Comparison of ENCODE assay signal across 18 cellular contexts in the genomic region with DNA sequence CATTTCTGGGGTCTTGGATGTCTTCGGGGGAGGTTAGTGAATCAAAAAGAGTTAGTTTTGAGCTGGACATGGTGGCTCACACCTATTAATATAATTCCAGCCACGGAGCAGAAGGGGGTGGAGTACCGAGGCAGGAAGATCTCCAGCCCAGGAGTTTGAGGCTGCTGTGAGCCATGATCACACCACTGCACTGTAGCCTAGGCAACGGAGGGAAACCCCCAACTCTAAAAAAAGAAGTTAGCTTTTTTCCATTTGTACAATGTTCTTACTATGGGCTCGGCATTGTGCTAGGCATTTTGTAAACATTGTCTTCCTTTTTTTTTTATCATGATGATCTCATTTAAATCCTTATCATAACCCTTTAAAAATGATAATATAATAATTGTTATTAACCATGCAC. TPM values are rescaled to one million over a fixed set of nuclear protein-coding genes. Genes with fewer than 3 reads are reported as not detected.
DNase-seq lines count a peak whose midpoint lies in the region; ATAC-seq and TF ChIP-seq lines count a peak whose summit lies in the region.
"Had no signal": no experiment of that assay in that cellular context is flagged by ENCODE, and none has a peak within 500 bp of the region (broad histone marks: within the 10 kb centered on the region; RNA-seq: fewer than 3 reads in every experiment).

No MANE protein-coding gene starts in this region.

- H3K4me1 ChIP-seq in DOHH2 (ENCODE audit: control insufficient read depth, low read length), result peaks cover 15% of the 10 kb centered on the region
- H3K4me1 ChIP-seq in CD8-positive, alpha-beta T cell (ENCODE audit: insufficient read depth, low read length), result no peaks in the 10 kb centered on the region

- no peaks in the 10 kb centered on the region for H3K9me3 ChIP-seq in DOHH2 (ENCODE audit: control insufficient read depth, insufficient read depth, low read length)
- H3K9me3 ChIP-seq in CD8-positive, alpha-beta T cell (ENCODE audit: low read length), result no peaks in the 10 kb centered on the region
- H3K9me3 ChIP-seq: SJCRH30 had no signal

- H3K4me2 ChIP-seq in DOHH2 (ENCODE audit: low read length), result peak overlapping the region; percentile 37

- peaks cover 4% of the 10 kb centered on the region for H3K4me1 Mint-ChIP-seq in CD8-positive, alpha-beta T cell (ENCODE audit: low read depth)

- H3K9me3 Mint-ChIP-seq in CD8-positive, alpha-beta T cell, result no peaks in the 10 kb centered on the region
- H3K9me3 Mint-ChIP-seq: H9 had no signal

- H3K79me2 ChIP-seq in DOHH2 (ENCODE audit: control insufficient read depth, low read length), result no peaks in the 10 kb centered on the region

- H3K36me3 ChIP-seq in DOHH2 (ENCODE audit: control insufficient read depth, low read length) (no peaks in the 10 kb centered on the region), brain microvascular endothelial cell (replicated peaks) (no peaks in the 10 kb centered on the region)
- no peaks in the 10 kb centered on the region for H3K36me3 ChIP-seq in CD8-positive, alpha-beta T cell (ENCODE audit: insufficient read depth, low read length)
- H3K36me3 ChIP-seq: cardiac muscle cell, SJCRH30 had no signal

- CTCF ChIA-PET in CD8-positive, alpha-beta T cell (lab: Charles Lee), result no interaction called here

- in situ Hi-C loops in brain microvascular endothelial cell (cut with HindIII; ENCODE audit: low pct_ligation_motif_present, low sequenced_read_pairs), result no loop called here

- no peaks in the 10 kb centered on the region for H4K20me1 ChIP-seq in DOHH2 (ENCODE audit: control insufficient read depth, insufficient read depth, low read depth, low read length)

- H3K36me3 Mint-ChIP-seq in CD8-positive, alpha-beta T cell, result no peaks in the 10 kb centered on the region
- H3K36me3 Mint-ChIP-seq: IgD-negative memory B cell had no signal

- H3F3A ChIP-seq in DOHH2 (ENCODE audit: control insufficient read depth, insufficient read depth), result no peaks in the 10 kb centered on the region

- TF ChIP-seq CTCF in DOHH2 (IDR thresholded peaks at IDR 0.05; ENCODE audit: low read depth, low read length, poor library complexity, severe bottlenecking), result no peak
- no peak for TF ChIP-seq CTCF in brain microvascular endothelial cell (IDR thresholded peaks at IDR 0.05; ENCODE audit: low read depth, low read length, missing control alignments)
- TF ChIP-seq CTCF in CD8-positive, alpha-beta T cell (IDR thresholded peaks at IDR 0.05), result no peak

- intact Hi-C loops in CD8-positive, alpha-beta T cell (cut with DNase I, micrococcal nuclease), result loop anchor here in 1 of 2 experiments (5.0 kb wide), 1 partner anchor 274 kb away; no protein-coding TSS in a partner anchor

- DNase-seq in brain microvascular endothelial cell, result peak; percentile 22
- no peak for DNase-seq in NCI-H1048 (lab: John Stamatoyannopoulos, UW)
- DNase-seq in COLO668 (lab: John Stamatoyannopoulos, UW; ENCODE audit: unreplicated experiment), result no peak
- DNase-seq in CD8-positive, alpha-beta T cell, result no peak
- DNase-seq: activated CD4-positive, CD25-positive, alpha-beta regulatory T cell; GDM1; H9; NCI-H1694; SJCRH30; stimulated activated CD4-positive, alpha-beta T cell treated with anti-CD3 and anti-CD28 coated beads, Interleukin-2, amount 100 ng/mL, for 24 hours; stimulated activated naive CD4-positive, alpha-beta T cell had no signal

- POLR2A ChIA-PET in CD8-positive, alpha-beta T cell (lab: Charles Lee), result no interaction called here

- H3K27me3 Mint-ChIP-seq in CD8-positive, alpha-beta T cell (ENCODE audit: low read depth), result peaks cover 22% of the 10 kb centered on the region

- H3K27me3 ChIP-seq in DOHH2 (ENCODE audit: control insufficient read depth, low read length), result no peaks in the 10 kb centered on the region
- H3K27me3 ChIP-seq in brain microvascular endothelial cell (replicated peaks), result no peaks in the 10 kb centered on the region
- peaks cover 5% of the 10 kb centered on the region for H3K27me3 ChIP-seq in CD8-positive, alpha-beta T cell (ENCODE audit: insufficient read depth, low read length)
- H3K27me3 ChIP-seq: cardiac muscle cell, SJCRH30 had no signal

- H3K9me2 ChIP-seq in DOHH2 (replicated peaks; ENCODE audit: control insufficient read depth, low read length), result no peaks in the 10 kb centered on the region

- peak; percentile 61 for ATAC-seq in HG02759 (IDR thresholded peaks at IDR 0.05; ENCODE audit: unreplicated experiment)
- ATAC-seq in CD8-positive, alpha-beta T cell, result no peak

- no peak overlapping the region for H3K4me3 Mint-ChIP-seq in CD8-positive, alpha-beta T cell
- H3K4me3 Mint-ChIP-seq: H9 had no signal

- no peak overlapping the region for H3K4me3 ChIP-seq in DOHH2 (ENCODE audit: low read length)
- H3K4me3 ChIP-seq in brain microvascular endothelial cell (ENCODE audit: low read depth, low read length), result no peak overlapping the region
- H3K4me3 ChIP-seq in CD8-positive, alpha-beta T cell (ENCODE audit: low read depth, low read length), result no peak overlapping the region
- H3K4me3 ChIP-seq: cardiac muscle cell, lung, SJCRH30 had no signal

- no peak overlapping the region for H3K27ac Mint-ChIP-seq in CD8-positive, alpha-beta T cell
- H3K27ac Mint-ChIP-seq: H9 had no signal

- no peak overlapping the region for H3K27ac ChIP-seq in DOHH2 (ENCODE audit: low read depth, low read length)
- H3K27ac ChIP-seq in brain microvascular endothelial cell, result no peak overlapping the region
- H3K27ac ChIP-seq in CD8-positive, alpha-beta T cell (ENCODE audit: low read depth, low read length), result no peak overlapping the region
- H3K27ac ChIP-seq: C4-2B, cardiac muscle cell, SJCRH30 had no signal

RNA-seq across cellular contexts. Expression of gene SNF8, which starts 8.3 kb away (rescaled TPM):
- 10 to 100 TPM; 61.7 to 64.3 TPM for total RNA-seq in CD8-positive, alpha-beta T cell

RNA-seq across cellular contexts. Expression of gene GIP, which starts 15.5 kb away (rescaled TPM):
- not detected for total RNA-seq in CD8-positive, alpha-beta T cell
- total RNA-seq: cardiac muscle cell, epithelial cell of proximal tubule, H9, lung had no signal

RNA-seq across cellular contexts. Expression of gene IGF2BP1, which starts 44.3 kb away (rescaled TPM):
- not detected for total RNA-seq in CD8-positive, alpha-beta T cell

RNA-seq across cellular contexts. Expression of gene UBE2Z, which starts 44.7 kb away (rescaled TPM):
- total RNA-seq in CD8-positive, alpha-beta T cell, result 10 to 100 TPM; 56.4 to 56.7 TPM
